In the genomic region with DNA sequence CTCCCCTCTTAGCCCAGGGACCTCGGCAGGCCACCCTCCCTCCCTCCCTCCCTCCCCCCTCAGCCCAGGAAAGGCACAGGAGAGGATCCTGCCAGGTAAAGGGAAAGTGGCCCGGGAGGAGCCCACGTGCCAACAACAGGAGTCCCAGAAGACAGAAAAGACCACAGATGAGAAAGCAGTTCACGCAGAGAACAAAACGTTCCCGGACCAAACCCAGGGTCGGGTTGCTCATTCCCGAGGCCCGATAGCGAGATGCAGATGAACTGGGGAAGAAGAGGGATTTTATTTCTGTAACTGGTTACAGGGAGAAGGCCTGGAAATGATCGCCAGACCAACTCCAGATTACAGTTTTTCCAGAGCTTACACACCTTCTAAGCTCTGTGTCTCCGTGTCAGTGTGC, we compare ENCODE assay signal across 20 cellular contexts. TPM values are rescaled to one million over a fixed set of nuclear protein-coding genes. Genes with fewer than 3 reads are reported as not detected.
A peak's percentile ranks its signal among the peaks of the same experiment; 100 is the strongest.
DNase-seq lines count a peak whose midpoint lies in the region; ATAC-seq and TF ChIP-seq lines count a peak whose summit lies in the region.
"Had no signal": no experiment of that assay in that cellular context is flagged by ENCODE, and none has a peak within 500 bp of the region (broad histone marks: within the 10 kb centered on the region; RNA-seq: fewer than 3 reads in every experiment).

No MANE protein-coding gene starts in this region.

- H3K27me3 ChIP-seq in left ventricle myocardium inferior (ENCODE audit: low read depth) (peaks cover 19% of the 10 kb centered on the region), right atrium auricular region (no peaks in the 10 kb centered on the region), esophagus muscularis mucosa (peaks cover 0 to 30% (median 14%) of the 10 kb centered on the region in 4 donors), Caco-2 (replicated peaks; ENCODE audit: control insufficient read depth, insufficient read depth, low read length) (no peaks in the 10 kb centered on the region)
- H3K27me3 ChIP-seq: brain microvascular endothelial cell had no signal

- H3K27ac Mint-ChIP-seq in nephron (peak overlapping the region; percentile 86 to 99 (median 96)), Caco-2 (ENCODE audit: unreplicated experiment) (no peak overlapping the region)
- H3K27ac Mint-ChIP-seq: activated B cell treated with CpG ODN at 0.5 μM for 24 hours; activated naive CD4-positive, alpha-beta T cell treated with anti-CD3 and anti-CD28 coated beads, Interleukin-2, amount 10 ng/mL, durations not matched to agents 7 days and 5 days; stimulated activated memory B cell treated with anti-CD40 and anti-IgM and Interleukin-4, amounts not matched to agents 10 μg/mL and 1 μg/mL and 100 μg/mL, for 72 hours had no signal

- H3K9me3 Mint-ChIP-seq in nephron, result no peaks in the 10 kb centered on the region
- no peaks in the 10 kb centered on the region for H3K9me3 Mint-ChIP-seq in Caco-2 (ENCODE audit: unreplicated experiment)
- H3K9me3 Mint-ChIP-seq: activated B cell treated with CpG ODN at 0.5 μM for 24 hours; activated naive CD4-positive, alpha-beta T cell treated with anti-CD3 and anti-CD28 coated beads, Interleukin-2, amount 10 ng/mL, durations not matched to agents 7 days and 5 days; stimulated activated memory B cell treated with anti-CD40 and anti-IgM and Interleukin-4, amounts not matched to agents 10 μg/mL and 1 μg/mL and 100 μg/mL, for 72 hours had no signal

- no peak for ATAC-seq in HG03025 (IDR thresholded peaks at IDR 0.05; ENCODE audit: low FRiP score, unreplicated experiment)
- ATAC-seq: gastroesophageal sphincter; right cardiac atrium; stimulated activated memory B cell treated with anti-CD40 and anti-IgM and Interleukin-4, amounts not matched to agents 10 μg/mL and 1 μg/mL and 100 μg/mL, for 72 hours had no signal

- TF ChIP-seq POLR2A in esophagus muscularis mucosa (IDR thresholded peaks at IDR 0.05; ENCODE audit: low read depth), result no peak

- intact Hi-C loops in left ventricle myocardium inferior (cut with micrococcal nuclease), result no loop called here
- intact Hi-C loops in esophagus muscularis mucosa (cut with DNase I), result no loop called here
- intact Hi-C loops in Caco-2 (cut with micrococcal nuclease; ENCODE audit: unreplicated experiment), result no loop called here

- no TSS peak for BruUV-seq in Caco-2 (replicated peaks; lab: Mats Ljungman, UMichigan)

- CTCF ChIA-PET in Caco-2 (lab: Charles Lee), result interaction anchor here (0.9 kb wide), 1 partner anchor 70 kb away, joined by 3 read pairs; no protein-coding TSS in a partner anchor

- H3K4me3 Mint-ChIP-seq in nephron (peak overlapping the region in 2 of 3 experiments; percentile 67 to 74), Caco-2 (ENCODE audit: unreplicated experiment) (no peak overlapping the region)
- H3K4me3 Mint-ChIP-seq: activated B cell treated with CpG ODN at 0.5 μM for 24 hours; activated naive CD4-positive, alpha-beta T cell treated with anti-CD3 and anti-CD28 coated beads, Interleukin-2, amount 10 ng/mL, durations not matched to agents 7 days and 5 days; stimulated activated memory B cell treated with anti-CD40 and anti-IgM and Interleukin-4, amounts not matched to agents 10 μg/mL and 1 μg/mL and 100 μg/mL, for 72 hours had no signal

- POLR2A ChIA-PET in Caco-2 (lab: Charles Lee), result no interaction called here

- no peak overlapping the region for H3K4me3 ChIP-seq in left ventricle myocardium inferior
- no peak overlapping the region for H3K4me3 ChIP-seq in right atrium auricular region
- no peak overlapping the region for H3K4me3 ChIP-seq in esophagus muscularis mucosa
- no peak overlapping the region for H3K4me3 ChIP-seq in Caco-2 (ENCODE audit: low read depth, low read length)
- H3K4me3 ChIP-seq: gastroesophageal sphincter, uterus had no signal

- DNase-seq in left ventricle myocardium inferior (peak; percentile 13), right atrium auricular region (ENCODE audit: low spot score) (no peak), esophagus muscularis mucosa (ENCODE audit: extremely low spot score) (peak; percentile 29), NAMALWA (ENCODE audit: low spot score) (no peak), DMS79 treated with DMSO at 0.1 percent for 48 hours (lab: John Stamatoyannopoulos, UW) (no peak), Caco-2 (no peak)
- DNase-seq: activated B cell treated with CpG ODN at 0.5 μM for 24 hours; activated naive CD4-positive, alpha-beta T cell treated with anti-CD3 and anti-CD28 coated beads, Interleukin-2, amount 10 ng/mL, durations not matched to agents 7 days and 5 days; brain microvascular endothelial cell; Calu3; effector memory CD4-positive, alpha-beta T cell; NCI-H1436 treated with DMSO at 0.1 percent for 48 hours; SW 1271; uterus had no signal

- no peak for TF ChIP-seq EP300 in esophagus muscularis mucosa (IDR thresholded peaks at IDR 0.05)

- H3K36me3 ChIP-seq in left ventricle myocardium inferior (no peaks in the 10 kb centered on the region), right atrium auricular region (no peaks in the 10 kb centered on the region), esophagus muscularis mucosa (no peaks in the 10 kb centered on the region), Caco-2 (ENCODE audit: control insufficient read depth, insufficient read depth, low read length) (no peaks in the 10 kb centered on the region)
- H3K36me3 ChIP-seq: brain microvascular endothelial cell, gastroesophageal sphincter, uterus had no signal

- 78% methylated on average over 11 of the region's 12 CpGs for WGBS in esophagus muscularis mucosa

- no peaks in the 10 kb centered on the region for H3K36me3 Mint-ChIP-seq in nephron (ENCODE audit: low read depth)
- H3K36me3 Mint-ChIP-seq in Caco-2 (ENCODE audit: insufficient read depth, unreplicated experiment), result no peaks in the 10 kb centered on the region
- H3K36me3 Mint-ChIP-seq: activated naive CD4-positive, alpha-beta T cell treated with anti-CD3 and anti-CD28 coated beads, Interleukin-2, amount 10 ng/mL, durations not matched to agents 7 days and 5 days; stimulated activated memory B cell treated with anti-CD40 and anti-IgM and Interleukin-4, amounts not matched to agents 10 μg/mL and 1 μg/mL and 100 μg/mL, for 72 hours had no signal

- H3K27ac ChIP-seq in left ventricle myocardium inferior (replicated peaks) (peak overlapping the region; percentile 32), right atrium auricular region (no peak overlapping the region), esophagus muscularis mucosa (replicated peaks in 1 of 4) (no peak overlapping the region)
- H3K27ac ChIP-seq: brain microvascular endothelial cell, gastroesophageal sphincter, uterus had no signal

- H3K4me1 ChIP-seq in left ventricle myocardium inferior (peaks cover 46% of the 10 kb centered on the region), right atrium auricular region (peaks cover 0 to 40% of the 10 kb centered on the region in 2 donors), esophagus muscularis mucosa (peaks cover 17 to 28% (median 20%) of the 10 kb centered on the region in 4 donors), Caco-2 (no peaks in the 10 kb centered on the region)

- H3K4me1 Mint-ChIP-seq in nephron, result peaks cover 15% of the 10 kb centered on the region
- H3K4me1 Mint-ChIP-seq in Caco-2 (ENCODE audit: low read depth, unreplicated experiment), result no peaks in the 10 kb centered on the region

- no peaks in the 10 kb centered on the region for H3K9me3 ChIP-seq in left ventricle myocardium inferior (replicated peaks)
- no peaks in the 10 kb centered on the region for H3K9me3 ChIP-seq in right atrium auricular region
- no peaks in the 10 kb centered on the region for H3K9me3 ChIP-seq in esophagus muscularis mucosa
- no peaks in the 10 kb centered on the region for H3K9me3 ChIP-seq in Caco-2
- H3K9me3 ChIP-seq: gastroesophageal sphincter, uterus had no signal

- TF ChIP-seq CTCF in left ventricle myocardium inferior (IDR thresholded peaks at IDR 0.05; ENCODE audit: borderline replicate concordance), result no peak
- TF ChIP-seq CTCF in right atrium auricular region (IDR thresholded peaks at IDR 0.05), result no peak
- no peak for TF ChIP-seq CTCF in esophagus muscularis mucosa (IDR thresholded peaks at IDR 0.05)
- TF ChIP-seq CTCF in nephron (IDR thresholded peaks at IDR 0.05; ENCODE audit: unreplicated experiment in 3 of 3), result no peak
- no peak for TF ChIP-seq CTCF in Caco-2 (IDR thresholded peaks at IDR 0.05; ENCODE audit: insufficient read depth in 1 of 2, low read depth in 1 of 2, low read length in 1 of 2, severe bottlenecking in 1 of 2, unreplicated experiment in 1 of 2)

- H3K27me3 Mint-ChIP-seq in nephron (ENCODE audit: low read depth) (no peaks in the 10 kb centered on the region), Caco-2 (ENCODE audit: insufficient read depth, unreplicated experiment) (no peaks in the 10 kb centered on the region)

RNA-seq across cellular contexts. Expression of a gene that starts 0.9 kb away (rescaled TPM):
- total RNA-seq in left ventricle myocardium inferior (not detected), right atrium auricular region (under 1 TPM in 1 of 2 donors, not detected in 1; 0.31 TPM), esophagus muscularis mucosa (1 to 10 TPM in 2 of 4 donors, not detected in 2; 1.5 to 5.4 TPM), Caco-2 (2022) (1.5 and 3.9 TPM in 2 replicates)

RNA-seq across cellular contexts. Expression of a gene that starts 31.4 kb away (rescaled TPM):
- total RNA-seq in left ventricle myocardium inferior, result not detected
- 1 to 10 TPM in 1 of 2 donors, under 1 TPM in 1; 0.56 to 1.1 TPM for total RNA-seq in right atrium auricular region
- total RNA-seq in esophagus muscularis mucosa, result 1 to 10 TPM in 1 of 4 donors, not detected in 3; 2.7 TPM
- total RNA-seq in Caco-2 (2022), result 6.0 and 6.8 TPM in 2 replicates
- total RNA-seq: activated B cell treated with CpG ODN at 0.5 μM for 24 hours, Calu3 had no signal

RNA-seq across cellular contexts. Expression of a gene that starts 50.6 kb away (rescaled TPM):
- total RNA-seq in left ventricle myocardium inferior (3.3 TPM), right atrium auricular region (10 to 100 TPM in 1 of 2 donors, 1 to 10 TPM in 1; 1.0 to 17.5 TPM), esophagus muscularis mucosa (1 to 10 TPM in 2 of 4 donors, under 1 TPM in 2; 0.11 to 2.5 (median 1.2) TPM), Caco-2 (2022) (not detected in 2 replicates)
- total RNA-seq: Calu3, OCI-LY7 had no signal

Comparison
In these comparisons a context has a peak if more than half of its experiments do, and no peak if none do; other contexts are left out.
1. DNase-seq: peak in left ventricle myocardium inferior (single experiment) and esophagus muscularis mucosa (single experiment); none in right atrium auricular region (single experiment), NAMALWA (single experiment), DMS79 treated with DMSO at 0.1 percent for 48 hours (single experiment) and Caco-2 (0 of 2).